Comparison of ENCODE assay signal across 7 cellular contexts in the genomic region with DNA sequence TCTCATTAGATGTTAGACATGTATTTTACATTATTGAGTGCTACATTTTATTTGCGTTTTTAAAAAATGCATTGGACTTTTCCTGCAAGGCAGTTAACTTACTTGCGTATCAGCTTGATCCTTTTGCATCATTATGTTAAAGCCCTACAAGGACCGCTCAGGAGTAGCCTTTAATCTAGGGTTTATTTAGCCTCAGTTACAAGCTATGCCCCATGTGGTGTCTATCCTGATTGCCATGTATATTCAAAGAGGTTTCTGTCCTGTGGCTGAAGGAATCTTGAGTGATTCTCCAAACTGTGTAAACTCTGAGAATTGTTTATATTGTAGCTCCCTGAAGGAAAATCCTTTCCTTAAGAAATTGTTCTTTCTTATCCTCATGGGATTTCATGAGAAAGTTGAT.
"Had no signal": no experiment of that assay in that cellular context is flagged by ENCODE, and none has a peak within 500 bp of the region (broad histone marks: within the 10 kb centered on the region; RNA-seq: fewer than 3 reads in every experiment).

No MANE protein-coding gene starts in this region.

- H3K4me1 ChIP-seq: HAP-1 had no signal

- H3K27ac Mint-ChIP-seq: HFFc6 had no signal

- H3K9me3 Mint-ChIP-seq: HFFc6 had no signal

- ATAC-seq: HCT116, K562 had no signal

- H3K9me3 ChIP-seq: HAP-1 had no signal

- DNase-seq: GOT3, H7, HFFc6, IMR-90 had no signal

- H3K4me3 ChIP-seq: HAP-1, K562 had no signal

- H3K36me3 ChIP-seq: HAP-1 had no signal

- H3K4me3 Mint-ChIP-seq: HFFc6 had no signal
